ENCODE assay signal across 8 cellular contexts in genomic region chr6:27020553-27020880, GRCh38.
DNase-seq lines count a peak whose midpoint lies in the region; ATAC-seq and TF ChIP-seq lines count a peak whose summit lies in the region.

No MANE protein-coding gene starts in this region.

- H3K4me1 ChIP-seq in GM23248 (ENCODE audit: insufficient read depth) (no peaks in the 10 kb centered on the region), gastroesophageal sphincter (peaks cover 0 to 13% (median 0%) of the 10 kb centered on the region in 3 donors), sigmoid colon (peaks cover 3 to 15% (median 6%) of the 10 kb centered on the region in 4 donors)

- H3K4me3 ChIP-seq in GM23248 (peak overlapping the region; percentile 89), gastroesophageal sphincter (peak overlapping the region; percentile 73 to 96), sigmoid colon (peak overlapping the region; percentile 56 to 74 (median 60))

- peaks cover 8% of the 10 kb centered on the region; the same call in 1 of the 2 replicates for H3K79me2 ChIP-seq in GM23248 (ENCODE audit: insufficient read depth)

- peak overlapping the region; percentile 82 for H3K4me2 ChIP-seq in GM23248 (ENCODE audit: unreplicated experiment)

- no peak overlapping the region for H3K27ac Mint-ChIP-seq in activated CD4-positive, alpha-beta memory T cell treated with anti-CD3 and anti-CD28 coated beads, Interleukin-2, amount 10 ng/mL, durations not matched to agents 7 days and 5 days

- TF ChIP-seq EP300 in gastroesophageal sphincter (IDR thresholded peaks at IDR 0.05) (no peak), sigmoid colon (IDR thresholded peaks at IDR 0.05) (no peak)

- no peak for TF ChIP-seq POLR2A in gastroesophageal sphincter (IDR thresholded peaks at IDR 0.05)
- no peak for TF ChIP-seq POLR2A in sigmoid colon (IDR thresholded peaks at IDR 0.05)

- H4K20me1 ChIP-seq in GM23248 (ENCODE audit: insufficient read depth) = no peaks in the 10 kb centered on the region

- H3F3A ChIP-seq in GM23248 (ENCODE audit: insufficient read depth) = peaks cover 9% of the 10 kb centered on the region

- intact Hi-C loops in sigmoid colon (cut with DNase I) = no loop called here

- H3K36me3 ChIP-seq in GM23248 (ENCODE audit: low read depth) (no peaks in the 10 kb centered on the region), gastroesophageal sphincter (no peaks in the 10 kb centered on the region), sigmoid colon (no peaks in the 10 kb centered on the region)

- H3K27me3 ChIP-seq in GM23248 (replicated peaks; ENCODE audit: insufficient read depth) (no peaks in the 10 kb centered on the region), gastroesophageal sphincter (no peaks in the 10 kb centered on the region), sigmoid colon (no peaks in the 10 kb centered on the region)

- H3K36me3 Mint-ChIP-seq in activated CD4-positive, alpha-beta memory T cell treated with anti-CD3 and anti-CD28 coated beads, Interleukin-2, amount 10 ng/mL, durations not matched to agents 7 days and 5 days (ENCODE audit: low read depth) = no peaks in the 10 kb centered on the region

- DNase-seq in GM23248 (no peak), sigmoid colon (no peak), EL (no peak), NCI-H1417 treated with DMSO at 0.1 percent for 48 hours (lab: John Stamatoyannopoulos, UW) (no peak)
- DNase-seq in activated CD4-positive, alpha-beta memory T cell treated with anti-CD3 and anti-CD28 coated beads, Interleukin-2, amount 10 ng/mL, durations not matched to agents 7 days and 5 days = no peak

- H3K27ac ChIP-seq in GM23248 = peak overlapping the region; percentile 93
- H3K27ac ChIP-seq in gastroesophageal sphincter = peak overlapping the region; percentile 94 to 99 (median 96)
- H3K27ac ChIP-seq in sigmoid colon = peak overlapping the region; percentile 82 to 94 (median 90)

- H3K4me3 Mint-ChIP-seq in activated CD4-positive, alpha-beta memory T cell treated with anti-CD3 and anti-CD28 coated beads, Interleukin-2, amount 10 ng/mL, durations not matched to agents 7 days and 5 days = peak overlapping the region; percentile 59

- WGBS in GM23248 (ENCODE audit: low coverage in 1 of 2, low lambda C conversion rate in 2 of 2, missing lambda C conversion rate in 2 of 2), 2 experiments = 88 to 92% methylated on average over 9 of the region's 9 CpGs
- 44 to 56% methylated on average over 6 to 9 of the region's 9 CpGs for WGBS in gastroesophageal sphincter (ENCODE audit: low coverage in 1 of 2), 2 donors
- WGBS in sigmoid colon, 2 donors = 63 to 64% methylated on average over 9 of the region's 9 CpGs

- H3K27me3 Mint-ChIP-seq in activated CD4-positive, alpha-beta memory T cell treated with anti-CD3 and anti-CD28 coated beads, Interleukin-2, amount 10 ng/mL, durations not matched to agents 7 days and 5 days = peaks cover 28% of the 10 kb centered on the region

- H3K9me3 ChIP-seq in GM23248 (ENCODE audit: low read depth) = no peaks in the 10 kb centered on the region
- peaks cover 0 to 19% (median 0%) of the 10 kb centered on the region in 3 donors for H3K9me3 ChIP-seq in gastroesophageal sphincter
- peaks cover 0 to 8% (median 0%) of the 10 kb centered on the region in 4 donors for H3K9me3 ChIP-seq in sigmoid colon

- CTCF ChIA-PET in activated CD4-positive, alpha-beta memory T cell treated with anti-CD3 and anti-CD28 coated beads, Interleukin-2, amount 10 ng/mL, durations not matched to agents 7 days and 5 days (lab: Charles Lee) = no interaction called here

- H3K4me1 Mint-ChIP-seq in activated CD4-positive, alpha-beta memory T cell treated with anti-CD3 and anti-CD28 coated beads, Interleukin-2, amount 10 ng/mL, durations not matched to agents 7 days and 5 days = peaks cover 9% of the 10 kb centered on the region

- H3K9me2 ChIP-seq in GM23248 (ENCODE audit: insufficient read depth) = no peaks in the 10 kb centered on the region

- in situ Hi-C loops in GM23248 (cut with MboI) = no loop called here

- peak overlapping the region; percentile 93 for H3K9ac ChIP-seq in GM23248

- ATAC-seq in gastroesophageal sphincter (no peak), GM19463 (IDR thresholded peaks at IDR 0.05; ENCODE audit: unreplicated experiment) (no peak), GM18502 (IDR thresholded peaks at IDR 0.05; ENCODE audit: poor library complexity, unreplicated experiment) (no peak)

- POLR2A ChIA-PET in activated CD4-positive, alpha-beta memory T cell treated with anti-CD3 and anti-CD28 coated beads, Interleukin-2, amount 10 ng/mL, durations not matched to agents 7 days and 5 days (lab: Charles Lee) = no interaction called here

- peak overlapping the region; percentile 92 for H2AFZ ChIP-seq in GM23248

- TF ChIP-seq CTCF in gastroesophageal sphincter (IDR thresholded peaks at IDR 0.05) = no peak
- TF ChIP-seq CTCF in sigmoid colon (IDR thresholded peaks at IDR 0.05) = no peak

- H3K9me3 Mint-ChIP-seq in activated CD4-positive, alpha-beta memory T cell treated with anti-CD3 and anti-CD28 coated beads, Interleukin-2, amount 10 ng/mL, durations not matched to agents 7 days and 5 days = peaks cover 4% of the 10 kb centered on the region
